12 cellular contexts compared by ENCODE assay signal in the genomic region with DNA sequence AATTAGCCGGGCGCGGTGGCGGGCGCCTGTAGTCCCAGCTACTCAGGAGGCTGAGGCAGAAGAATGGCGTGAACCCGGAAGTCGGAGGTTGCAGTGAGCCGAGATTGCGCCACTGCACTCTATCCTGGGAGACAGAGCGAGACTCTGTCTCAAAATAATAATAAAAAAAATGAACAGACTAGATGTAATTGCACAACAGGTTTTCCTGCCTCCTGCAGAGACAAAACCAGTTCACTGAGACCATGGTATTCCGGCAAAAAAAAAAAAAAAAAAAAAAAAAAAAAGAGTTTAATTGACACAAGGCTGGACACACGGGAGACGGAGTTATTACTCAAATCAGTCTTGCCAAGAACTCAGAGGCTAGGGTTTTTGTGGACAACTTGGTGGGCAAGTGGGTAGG. TPM values are rescaled to one million over a fixed set of nuclear protein-coding genes. Genes with fewer than 3 reads are reported as not detected.
DNase-seq lines count a peak whose midpoint lies in the region; ATAC-seq and TF ChIP-seq lines count a peak whose summit lies in the region.
"Not testable (repeated sequence)": the region's sequence is repeated elsewhere in the genome, so short reads cannot be mapped to it uniquely, and the experiment has no call there.
"Had no signal": no experiment of that assay in that cellular context is flagged by ENCODE, and none has a peak within 500 bp of the region (broad histone marks: within the 10 kb centered on the region; RNA-seq: fewer than 3 reads in every experiment).

No MANE protein-coding gene starts in this region.

- not testable (repeated sequence) for DNase-seq in HCT116 (ENCODE audit: low read depth, low spot score)
- peak in 1 of 2 experiments; percentile 66 for DNase-seq in PC-9
- peak; percentile 20 for DNase-seq in MCF 10A (ENCODE audit: unreplicated experiment)
- peak; percentile 56 for DNase-seq in choroid plexus epithelial cell (ENCODE audit: low read depth)

- not testable (repeated sequence) for BruUV-seq in HCT116 (replicated peaks; lab: Mats Ljungman, UMichigan); PC-9 (replicated peaks; lab: Mats Ljungman, UMichigan); MCF 10A (replicated peaks; lab: Mats Ljungman, UMichigan)

- not testable (repeated sequence) for H3K27me3 Mint-ChIP-seq in MCF 10A (ENCODE audit: insufficient read depth, unreplicated experiment)

- H3K4me1 Mint-ChIP-seq in MCF 10A (ENCODE audit: insufficient read depth, unreplicated experiment): peaks cover 18% of the 10 kb centered on the region

- not testable (repeated sequence) for H3K4me3 Mint-ChIP-seq in MCF 10A (ENCODE audit: unreplicated experiment)

- not testable (repeated sequence) for H3K79me2 ChIP-seq in HCT116 (ENCODE audit: insufficient read depth, low read length); PC-9 (ENCODE audit: low read depth)

- RAD21 ChIA-PET in HCT116 (lab: Charles Lee; ENCODE audit: low non-redundant PET in 1 of 2, low total read pairs in 2 of 2, uncharacterized antibody in 2 of 2, unreplicated experiment in 2 of 2): not testable (repeated sequence)

- not testable (repeated sequence) for H4K20me1 ChIP-seq in HCT116 (ENCODE audit: insufficient read depth); PC-9 (ENCODE audit: insufficient read depth)

- not testable (repeated sequence) for TF ChIP-seq RAD21 in HCT116 (IDR thresholded peaks at IDR 0.05; ENCODE audit: low read depth); Ishikawa (IDR thresholded peaks at IDR 0.05; ENCODE audit: low read depth)

- TF ChIP-seq POLR2A in HCT116 (IDR thresholded peaks at IDR 0.05; ENCODE audit: borderline replicate concordance, extremely low read depth, insufficient read depth, insufficient read length): not testable (repeated sequence)

- H3K27ac Mint-ChIP-seq in MCF 10A (ENCODE audit: low read depth, unreplicated experiment): not testable (repeated sequence)

- peak overlapping the region; percentile 6 for H2AFZ ChIP-seq in HCT116 (ENCODE audit: low read depth, low read length, poor library complexity, severe bottlenecking)
- not testable (repeated sequence) for H2AFZ ChIP-seq in PC-9

- H3K9me3 ChIP-seq in HCT116 (ENCODE audit: control insufficient read depth in 1 of 2, insufficient read depth in 1 of 2, low read depth in 1 of 2, low read length in 2 of 2); PC-9 (ENCODE audit: insufficient read depth, low read depth): not testable (repeated sequence)

- ATAC-seq in HCT116: not testable (repeated sequence)

- H3K27ac ChIP-seq in C4-2B (peak overlapping the region; percentile 25; the same call in 1 of the 2 replicates), PC-9 (peak overlapping the region; percentile 40; the same call in 1 of the 2 replicates)
- H3K27ac ChIP-seq in HCT116 (ENCODE audit: low read depth, low read length): not testable (repeated sequence)

- peaks cover 34% of the 10 kb centered on the region for H3F3A ChIP-seq in PC-9 (ENCODE audit: insufficient read depth, low read depth)

- not testable (repeated sequence) for H3K4me2 ChIP-seq in HCT116 (ENCODE audit: low read length)
- peak overlapping the region; percentile 11 for H3K4me2 ChIP-seq in PC-9

- H3K4me1 ChIP-seq in HCT116 (ENCODE audit: control insufficient read depth in 1 of 2, insufficient read depth in 2 of 2, low read length in 2 of 2) (peaks cover 12 to 27% of the 10 kb centered on the region in 2 experiments), PC-9 (replicated peaks; ENCODE audit: insufficient read depth) (peaks cover 41% of the 10 kb centered on the region)

- CTCF ChIA-PET in HCT116 (lab: Charles Lee); PC-9 (lab: Charles Lee): not testable (repeated sequence)
- CTCF ChIA-PET in MCF 10A (lab: Yijun Ruan, JAX): interaction anchor here (0.6 to 0.7 kb wide), 4 partner anchors 11 to 1706 kb away, joined by 3 read pairs; no protein-coding TSS in a partner anchor

- intact Hi-C loops in HCT116 (cut with micrococcal nuclease); PC-9 (cut with micrococcal nuclease; ENCODE audit: unreplicated experiment); MCF 10A (cut with micrococcal nuclease): not testable (repeated sequence)

- H3K9me2 ChIP-seq in HCT116 (ENCODE audit: insufficient read depth); PC-9 (ENCODE audit: insufficient read depth): not testable (repeated sequence)

- not testable (repeated sequence) for H3K4me3 ChIP-seq in HCT116 (replicated peaks in 1 of 2; ENCODE audit: low read depth in 1 of 2, low read length in 2 of 2); PC-9; choroid plexus epithelial cell (ENCODE audit: low read depth, low read length)

- not testable (repeated sequence) for H3K27me3 ChIP-seq in HCT116 (ENCODE audit: insufficient read depth, low read length); PC-9 (ENCODE audit: insufficient read depth, low read depth)

- 0 out of 2 replicates have a peak, but pooled peaks have one; percentile 29 for TF ChIP-seq EP300 in Ishikawa (IDR thresholded peaks at IDR 0.05; ENCODE audit: borderline replicate concordance)

- H3K9me3 Mint-ChIP-seq in MCF 10A (ENCODE audit: unreplicated experiment): not testable (repeated sequence)

- not testable (repeated sequence) for H3K36me3 ChIP-seq in HCT116 (ENCODE audit: control insufficient read depth in 1 of 2, insufficient read depth in 2 of 2, low read length in 2 of 2); PC-9 (ENCODE audit: low read depth)

- TF ChIP-seq CTCF in C4-2B (conservative IDR thresholded peaks at IDR 0.05); HCT116 (IDR thresholded peaks at IDR 0.05 in 2 of 3, conservative IDR thresholded peaks at IDR 0.05 in 1 of 3; ENCODE audit: borderline replicate concordance in 1 of 3, insufficient read depth in 1 of 3, low read depth in 2 of 3, low read length in 2 of 3); PC-9 (conservative IDR thresholded peaks at IDR 0.05); MCF 10A (IDR thresholded peaks at IDR 0.05; ENCODE audit: unreplicated experiment); choroid plexus epithelial cell (conservative IDR thresholded peaks at IDR 0.05; ENCODE audit: low read depth, low read length): not testable (repeated sequence)

- not testable (repeated sequence) for H3K9ac ChIP-seq in HCT116 (ENCODE audit: low read length)

- not testable (repeated sequence) for H3K36me3 Mint-ChIP-seq in MCF 10A (ENCODE audit: insufficient read depth, unreplicated experiment)

- POLR2A ChIA-PET in HCT116 (lab: Charles Lee); PC-9 (lab: Charles Lee; ENCODE audit: unreplicated experiment); MCF 10A (lab: Yijun Ruan, JAX): not testable (repeated sequence)

TF ChIP-seq in Ishikawa, 13 proteins besides CTCF, POLR2A, EP300 and RAD21:
- TF ChIP-seq CEBPB (IDR thresholded peaks at IDR 0.05): peak; percentile 74
TF ChIP-seq in Ishikawa: peak in this region for 1; not testable (repeated sequence) for 12.

RNA-seq across cellular contexts. Expression of a gene that starts 58.7 kb away (rescaled TPM):
- total RNA-seq in HCT116 (2021; ENCODE audit: unreplicated experiment): 0.54 TPM
- polyA plus RNA-seq in HCT116 (2012): not detected in 2 replicates
- 1,253 and 1,355 TPM in 2 replicates for total RNA-seq in PC-9 (2021)
- 1.3 and 1.4 TPM in 2 replicates for total RNA-seq in MCF 10A (2022)
- total RNA-seq: CD4-positive, alpha-beta T cell; CD4-positive, CD25-positive, alpha-beta regulatory T cell; CD8-positive, alpha-beta T cell had no signal
- polyA plus RNA-seq: CD14-positive monocyte; CD4-positive, alpha-beta memory T cell; CD4-positive, CD25-positive, alpha-beta regulatory T cell; CD8-positive, alpha-beta memory T cell had no signal

Comparison
In these comparisons a context has a peak if more than half of its experiments do, and no peak if none do; other contexts are left out.
1. RNA of a gene that starts 58.7 kb away (total RNA-seq): 1,253 to 1,355 TPM in PC-9; 1.3 to 1.4 TPM in MCF 10A and 0.54 TPM in HCT116 (single experiment); every median in the first group is over 100 times any median in the second.